Comparison of ENCODE assay signal across 8 cellular contexts in genomic region chr16:70018254-70018653, GRCh38.
A peak's percentile ranks its signal among the peaks of the same experiment; 100 is the strongest.
DNase-seq lines count a peak whose midpoint lies in the region; ATAC-seq, FAIRE-seq and TF ChIP-seq lines count a peak whose summit lies in the region.

No MANE protein-coding gene starts in this region.

- POLR2A ChIA-PET in GM12878 (lab: Charles Lee) = no interaction called here

- intact Hi-C loops in GM12878 (cut with micrococcal nuclease; ENCODE audit: unreplicated experiment) = no loop called here
- intact Hi-C loops in gastrocnemius medialis (cut with DNase I; ENCODE audit: low total_unique reads) = no loop called here

- no peak for TF ChIP-seq EP300 in GM12878 (IDR thresholded peaks at IDR 0.05; ENCODE audit: borderline replicate concordance in 1 of 2, control insufficient read depth in 1 of 2, low read depth in 2 of 2, low read length in 2 of 2)

- no peaks in the 10 kb centered on the region for H3K4me1 ChIP-seq in GM12878 (ENCODE audit: control insufficient read depth, insufficient read depth, low read length)
- H3K4me1 ChIP-seq in mesendoderm (ENCODE audit: control insufficient read depth, low read depth, low read length) = no peaks in the 10 kb centered on the region
- no peaks in the 10 kb centered on the region for H3K4me1 ChIP-seq in gastrocnemius medialis

- TF ChIP-seq POLR2A in GM12878 (IDR thresholded peaks at IDR 0.05; ENCODE audit: low read depth, low read length) (no peak), gastrocnemius medialis (IDR thresholded peaks at IDR 0.05) (no peak)

- H3K56ac ChIP-seq in mesendoderm (ENCODE audit: low read length) = no peak overlapping the region

- in situ Hi-C loops in Caki2 (cut with HindIII; ENCODE audit: low pct_unique_long_range_greater_than_20kb, low sequenced_read_pairs) (no loop called here), GM12878 (cut with MboI) (no loop called here), gastrocnemius medialis (cut with MboI; ENCODE audit: low sequenced_read_pairs in 4 of 4) (no loop called here)

- CTCF ChIA-PET in GM12878 (lab: Yijun Ruan, JAX) = no interaction called here

- H3K79me2 ChIP-seq in GM12878 (ENCODE audit: control insufficient read depth, insufficient read depth, low read length) (no peaks in the 10 kb centered on the region), mesendoderm (ENCODE audit: control insufficient read depth, insufficient read depth, low read length) (no peaks in the 10 kb centered on the region)

- H3K27me3 ChIP-seq in H7 (ENCODE audit: control insufficient read depth, insufficient read depth, low read length) = no peaks in the 10 kb centered on the region
- no peaks in the 10 kb centered on the region for H3K27me3 ChIP-seq in GM12878 (replicated peaks in 1 of 2; ENCODE audit: control insufficient read depth in 2 of 2, insufficient read depth in 2 of 2, low read length in 1 of 2)
- H3K27me3 ChIP-seq in mesendoderm (ENCODE audit: insufficient read depth, low read length, poor library complexity) = no peaks in the 10 kb centered on the region
- H3K27me3 ChIP-seq in gastrocnemius medialis = no peaks in the 10 kb centered on the region

- no peak overlapping the region for H3K18ac ChIP-seq in mesendoderm (ENCODE audit: low read length)

- H4K5ac ChIP-seq in mesendoderm (ENCODE audit: low read length) = no peak overlapping the region

- SMC1A ChIA-PET in GM12878 (lab: Charles Lee; ENCODE audit: uncharacterized antibody, unreplicated experiment) = no interaction called here

- H2BK5ac ChIP-seq in mesendoderm (ENCODE audit: low read length) = no peak overlapping the region

- TF ChIP-seq CTCF in GM12878 (IDR thresholded peaks at IDR 0.05 in 2 of 3, conservative IDR thresholded peaks at IDR 0.05 in 1 of 3; ENCODE audit: control insufficient read depth in 2 of 3, extremely low read depth in 1 of 3, insufficient read depth in 1 of 3, low read depth in 3 of 3, low read length in 3 of 3) (peak; percentile 7 to 34 (median 22); a peak in 1 of 6 replicates), gastrocnemius medialis (IDR thresholded peaks at IDR 0.05 in 4 of 5, conservative IDR thresholded peaks at IDR 0.05 in 1 of 5) (no peak)

- no peaks in the 10 kb centered on the region for H4K20me1 ChIP-seq in GM12878 (ENCODE audit: control insufficient read depth, insufficient read depth)

- no peaks in the 10 kb centered on the region for H3K9me3 ChIP-seq in GM12878 (replicated peaks; ENCODE audit: control insufficient read depth, insufficient read depth, low read length)
- no peaks in the 10 kb centered on the region for H3K9me3 ChIP-seq in gastrocnemius medialis

- no peak overlapping the region for H2BK120ac ChIP-seq in mesendoderm (ENCODE audit: low read depth, low read length)

- peak; percentile 34 for DNase-seq in Caki2 (ENCODE audit: low read depth)
- DNase-seq in H7 = peak; percentile 38
- DNase-seq in SHP77 treated with DMSO at 0.1 percent for 48 hours (lab: John Stamatoyannopoulos, UW) = peak; percentile 14
- DNase-seq in GM12878 (ENCODE audit: low read depth, low spot score) = peak; percentile 3
- DNase-seq in mesendoderm = peak; percentile 81
- DNase-seq in gastrocnemius medialis = no peak

- BruUV-seq in GM12878 (replicated peaks; lab: Mats Ljungman, UMichigan) = no TSS peak

- H3K4me3 ChIP-seq in H7 (ENCODE audit: insufficient read depth, low read depth, low read length) = no peak overlapping the region
- no peak overlapping the region for H3K4me3 ChIP-seq in GM12878
- no peak overlapping the region for H3K4me3 ChIP-seq in mesendoderm (ENCODE audit: low read length)
- H3K4me3 ChIP-seq in gastrocnemius medialis = no peak overlapping the region

- H3K27ac ChIP-seq in GM12878 (ENCODE audit: control insufficient read depth, insufficient read depth) (no peak overlapping the region), mesendoderm (ENCODE audit: low read depth, low read length) (no peak overlapping the region), gastrocnemius medialis (no peak overlapping the region)

- H4K8ac ChIP-seq in mesendoderm (ENCODE audit: low read depth, low read length) = no peak overlapping the region

- ATAC-seq in GM12878 (peak; percentile 93), HG03280 (IDR thresholded peaks at IDR 0.05; ENCODE audit: unreplicated experiment) (no peak), GM19324 (IDR thresholded peaks at IDR 0.05; ENCODE audit: low FRiP score, unreplicated experiment) (no peak), gastrocnemius medialis (no peak)

- H3K9ac ChIP-seq in GM12878 (ENCODE audit: control insufficient read depth, insufficient read depth, low read length) = no peak overlapping the region
- H3K9ac ChIP-seq in mesendoderm (ENCODE audit: low read length) = no peak overlapping the region

- no peak overlapping the region for H2AFZ ChIP-seq in GM12878 (ENCODE audit: control insufficient read depth, low read depth, low read length)

- FAIRE-seq in GM12878 (lab: Jason Lieb, UNC) = peak; percentile 80

- H3K4me2 ChIP-seq in GM12878 (ENCODE audit: control insufficient read depth, insufficient read depth) (no peak overlapping the region), mesendoderm (ENCODE audit: low read length) (no peak overlapping the region)

- RAD21 ChIA-PET in GM12878 (lab: Charles Lee; ENCODE audit: unreplicated experiment) = no interaction called here

- H3K36me3 ChIP-seq in H7 (replicated peaks; ENCODE audit: control insufficient read depth, insufficient read depth, low read length) (peaks cover 2% of the 10 kb centered on the region), GM12878 (ENCODE audit: control insufficient read depth in 2 of 2, insufficient read depth in 2 of 2, low read length in 1 of 2) (peaks cover 0 to 3% of the 10 kb centered on the region in 2 experiments; a peak in 1 of 4 replicates), mesendoderm (ENCODE audit: control insufficient read depth, insufficient read depth, low read length) (no peaks in the 10 kb centered on the region), gastrocnemius medialis (peaks cover 0 to 12% of the 10 kb centered on the region in 2 donors)

- WGBS in GM12878 (ENCODE audit: insufficient coverage, insufficient replicate concordance, low lambda C conversion rate, missing lambda C conversion rate) = 81% methylated on average over 6 of the region's 6 CpGs
- WGBS in mesendoderm (ENCODE audit: extremely low coverage, insufficient coverage, low lambda C conversion rate) = no CpG with 5 or more reads among the region's 6 CpGs

- H3K23ac ChIP-seq in mesendoderm (ENCODE audit: low read length) = no peak overlapping the region

- H3K79me1 ChIP-seq in mesendoderm (ENCODE audit: low read length) = no peaks in the 10 kb centered on the region

- H2BK15ac ChIP-seq in mesendoderm (replicated peaks; ENCODE audit: low read depth) = no peak overlapping the region

- H3K4ac ChIP-seq in mesendoderm (ENCODE audit: low read depth, low read length) = no peak overlapping the region

- H2AK5ac ChIP-seq in mesendoderm (ENCODE audit: low read length) = no peak overlapping the region

- 0 out of 2 replicates have a peak, but pooled peaks have one; percentile 26 for TF ChIP-seq RAD21 in GM12878 (IDR thresholded peaks at IDR 0.05; ENCODE audit: insufficient read depth, low read depth, low read length)

TF ChIP-seq in GM12878, 131 proteins besides CTCF, POLR2A, EP300 and RAD21:
- TF ChIP-seq EZH2 (IDR thresholded peaks at IDR 0.05; ENCODE audit: borderline replicate concordance, control insufficient read depth, low read depth, low read length) (no peak), SP1 (IDR thresholded peaks at IDR 0.05; ENCODE audit: low read depth, low read length) (peak; percentile 35), CREB1 (IDR thresholded peaks at IDR 0.05; ENCODE audit: low read depth) (0 out of 2 replicates have a peak, but pooled peaks have one; percentile 20), NR2F1 (conservative IDR thresholded peaks at IDR 0.05) (no peak), NFXL1 (IDR thresholded peaks at IDR 0.05; ENCODE audit: borderline replicate concordance) (no peak), JUNB (IDR thresholded peaks at IDR 0.05) (no peak)
- TF ChIP-seq, protein P1, sequence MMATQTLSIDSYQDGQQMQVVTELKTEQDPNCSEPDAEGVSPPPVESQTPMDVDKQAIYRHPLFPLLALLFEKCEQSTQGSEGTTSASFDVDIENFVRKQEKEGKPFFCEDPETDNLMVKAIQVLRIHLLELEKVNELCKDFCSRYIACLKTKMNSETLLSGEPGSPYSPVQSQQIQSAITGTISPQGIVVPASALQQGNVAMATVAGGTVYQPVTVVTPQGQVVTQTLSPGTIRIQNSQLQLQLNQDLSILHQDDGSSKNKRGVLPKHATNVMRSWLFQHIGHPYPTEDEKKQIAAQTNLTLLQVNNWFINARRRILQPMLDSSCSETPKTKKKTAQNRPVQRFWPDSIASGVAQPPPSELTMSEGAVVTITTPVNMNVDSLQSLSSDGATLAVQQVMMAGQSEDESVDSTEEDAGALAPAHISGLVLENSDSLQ (IDR thresholded peaks at IDR 0.05) = peak; percentile 92
- TF ChIP-seq, protein P2, sequence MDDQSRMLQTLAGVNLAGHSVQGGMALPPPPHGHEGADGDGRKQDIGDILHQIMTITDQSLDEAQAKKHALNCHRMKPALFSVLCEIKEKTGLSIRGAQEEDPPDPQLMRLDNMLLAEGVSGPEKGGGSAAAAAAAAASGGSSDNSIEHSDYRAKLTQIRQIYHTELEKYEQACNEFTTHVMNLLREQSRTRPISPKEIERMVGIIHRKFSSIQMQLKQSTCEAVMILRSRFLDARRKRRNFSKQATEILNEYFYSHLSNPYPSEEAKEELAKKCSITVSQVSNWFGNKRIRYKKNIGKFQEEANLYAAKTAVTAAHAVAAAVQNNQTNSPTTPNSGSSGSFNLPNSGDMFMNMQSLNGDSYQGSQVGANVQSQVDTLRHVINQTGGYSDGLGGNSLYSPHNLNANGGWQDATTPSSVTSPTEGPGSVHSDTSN (IDR thresholded peaks at IDR 0.05; ENCODE audit: insufficient replicate concordance, low read depth, low read length) = peak; percentile 87

Comparison
In these comparisons a context has a peak if more than half of its experiments do, and no peak if none do; other contexts are left out.
1. DNase-seq: peak in Caki2 (single experiment), H7 (single experiment), SHP77 treated with DMSO at 0.1 percent for 48 hours (single experiment), GM12878 (single experiment) and mesendoderm (single experiment); none in gastrocnemius medialis (0 of 2).
2. CTCF ChIP-seq: peak in GM12878 (3 of 3); none in gastrocnemius medialis (0 of 5).